23 cellular contexts compared by ENCODE assay signal in the genomic region with DNA sequence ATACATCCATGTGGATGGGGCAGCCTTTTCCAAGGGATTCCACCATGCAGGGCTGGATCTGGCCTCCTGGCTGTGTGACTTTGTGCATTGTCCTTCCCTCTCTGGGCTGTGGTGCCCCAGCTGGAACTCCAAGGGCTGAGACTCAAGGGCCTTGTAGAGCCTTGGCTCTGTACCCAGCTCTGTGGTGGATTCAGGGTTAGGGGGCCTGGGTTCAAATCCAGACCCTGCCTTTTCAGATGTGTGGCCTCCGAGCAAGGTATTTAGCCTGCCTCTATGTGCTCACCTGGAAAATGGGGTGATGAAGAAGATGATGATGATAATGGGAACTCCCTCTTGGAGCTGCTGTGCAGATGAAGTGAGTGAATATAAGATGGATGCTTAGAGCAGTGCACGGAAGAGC.
DNase-seq lines count a peak whose midpoint lies in the region; ATAC-seq, FAIRE-seq and TF ChIP-seq lines count a peak whose summit lies in the region.
"Had no signal": no experiment of that assay in that cellular context is flagged by ENCODE, and none has a peak within 500 bp of the region (broad histone marks: within the 10 kb centered on the region; RNA-seq: fewer than 3 reads in every experiment).

No MANE protein-coding gene starts in this region.

- TF ChIP-seq CTCF in HepG2 (CRISPR knock-in tag; IDR thresholded peaks at IDR 0.05) (no peak), upper lobe of right lung (IDR thresholded peaks at IDR 0.05) (no peak)

- H3K27me3 ChIP-seq in HepG2 (ENCODE audit: control insufficient read depth in 1 of 2, insufficient read depth in 2 of 2, low read length in 2 of 2) (no peaks in the 10 kb centered on the region), upper lobe of right lung (no peaks in the 10 kb centered on the region), H7 (ENCODE audit: control insufficient read depth, insufficient read depth, low read length) (no peaks in the 10 kb centered on the region)
- H3K27me3 ChIP-seq: BLaER1 treated with 17β-estradiol and CSF1 and Interleukin-3, amounts not matched to agents 10 nM and 100 nM; gastroesophageal sphincter; upper lobe of left lung had no signal

- H3K27ac ChIP-seq in HepG2 (ENCODE audit: extremely low read length, insufficient read depth, low read length) (no peak overlapping the region), upper lobe of right lung (no peak overlapping the region)
- H3K27ac ChIP-seq: BLaER1 treated with 17β-estradiol and CSF1 and Interleukin-3, amounts not matched to agents 10 nM and 100 nM; gastroesophageal sphincter; upper lobe of left lung had no signal

- TF ChIP-seq RAD21 in HepG2 (CRISPR knock-in tag; IDR thresholded peaks at IDR 0.05): no peak

- no peak overlapping the region for H2AFZ ChIP-seq in HepG2 (ENCODE audit: low read length)

- POLR2A ChIA-PET in HEK293T (lab: Yijun Ruan, JAX) (no interaction called here), HepG2 (lab: Yijun Ruan, JAX) (no interaction called here)

- WGBS in HepG2 (ENCODE audit: low lambda C conversion rate): 12% methylated on average over 2 of the region's 2 CpGs

- peaks cover 16% of the 10 kb centered on the region for H3K4me1 ChIP-seq in HepG2 (ENCODE audit: insufficient read depth, low read length)
- no peaks in the 10 kb centered on the region for H3K4me1 ChIP-seq in upper lobe of right lung
- H3K4me1 ChIP-seq: BLaER1 treated with 17β-estradiol and CSF1 and Interleukin-3, amounts not matched to agents 10 nM and 100 nM; gastroesophageal sphincter; upper lobe of left lung had no signal

- H3K36me3 ChIP-seq in HepG2 (replicated peaks in 1 of 2; ENCODE audit: control insufficient read depth in 1 of 2, insufficient read depth in 2 of 2, low read length in 2 of 2) (no peaks in the 10 kb centered on the region), upper lobe of right lung (no peaks in the 10 kb centered on the region), H7 (replicated peaks; ENCODE audit: control insufficient read depth, insufficient read depth, low read length) (no peaks in the 10 kb centered on the region)
- H3K36me3 ChIP-seq: BLaER1 treated with 17β-estradiol and CSF1 and Interleukin-3, amounts not matched to agents 10 nM and 100 nM; gastroesophageal sphincter; upper lobe of left lung had no signal

- peak; percentile 39 for DNase-seq in activated effector memory CD4-positive, alpha-beta T cell treated with anti-CD3 and anti-CD28 coated beads, Interleukin-2, amount 50 U/mL, for 16 hours
- DNase-seq in activated effector memory CD4-positive, alpha-beta T cell treated with Interleukin-2 at 50 U/mL for 16 hours: no peak
- peak; percentile 2 for DNase-seq in HEK293T (ENCODE audit: extremely low spot score)
- DNase-seq in HepG2 (ENCODE audit: low spot score): no peak
- DNase-seq in upper lobe of right lung: peak; percentile 13
- DNase-seq in H7: no peak
- DNase-seq: activated CD4-positive, alpha-beta memory T cell treated with anti-CD3 and anti-CD28 coated beads for 36 hours; Calu3; HFFc6; IMR-90; NCI-H2081 treated with DMSO at 0.1 percent for 48 hours; NCI-H82; T1000 had no signal

- no peak for TF ChIP-seq POLR2A in HepG2 (IDR thresholded peaks at IDR 0.05; ENCODE audit: insufficient read depth in 1 of 2, low read depth in 2 of 2, low read length in 2 of 2)

- BruUV-seq in HepG2 (replicated peaks; lab: Mats Ljungman, UMichigan): no TSS peak

- H3K4me2 ChIP-seq in HepG2 (ENCODE audit: low read depth, low read length): peak overlapping the region; percentile 65
- H3K4me2 ChIP-seq: BLaER1 treated with 17β-estradiol and CSF1 and Interleukin-3, amounts not matched to agents 10 nM and 100 nM had no signal

- TF ChIP-seq EP300 in HepG2 (IDR thresholded peaks at IDR 0.05; ENCODE audit: low read depth in 2 of 2, low read length in 2 of 2) (no peak), HepG2 (CRISPR knock-in tag; IDR thresholded peaks at IDR 0.05; ENCODE audit: borderline replicate concordance) (no peak)

- no peak for FAIRE-seq in HepG2 (lab: Jason Lieb, UNC)
- FAIRE-seq: endometrium, GM12892, GM19239, islet of Langerhans had no signal

- CTCF ChIA-PET in HEK293T (lab: Yijun Ruan, JAX): no interaction called here
- CTCF ChIA-PET in HepG2 (lab: Yijun Ruan, JAX; ENCODE audit: low intra/inter-chr PET ratio, low total read pairs): no interaction called here

- H3K9me3 ChIP-seq in HepG2 (ENCODE audit: low read length) (no peaks in the 10 kb centered on the region), upper lobe of right lung (no peaks in the 10 kb centered on the region)

- no peaks in the 10 kb centered on the region for H4K20me1 ChIP-seq in HepG2 (ENCODE audit: insufficient read depth, low read length)
- H4K20me1 ChIP-seq: BLaER1 treated with 17β-estradiol and CSF1 and Interleukin-3, amounts not matched to agents 10 nM and 100 nM had no signal

- intact Hi-C loops in HepG2 (cut with micrococcal nuclease; ENCODE audit: unreplicated experiment) (no loop called here), upper lobe of right lung (cut with DNase I) (no loop called here)

- ATAC-seq in HepG2: no peak
- ATAC-seq in upper lobe of right lung: no peak
- no peak for ATAC-seq in HG03045 (IDR thresholded peaks at IDR 0.05; ENCODE audit: unreplicated experiment)
- no peak for ATAC-seq in GM19395 (IDR thresholded peaks at IDR 0.05; ENCODE audit: unreplicated experiment)
- ATAC-seq: gastroesophageal sphincter had no signal

- H3K79me2 ChIP-seq in HepG2 (ENCODE audit: insufficient read depth, low read length): no peaks in the 10 kb centered on the region

- H3K9ac ChIP-seq in HepG2 (ENCODE audit: insufficient read depth, low read depth, low read length): no peak overlapping the region
- H3K9ac ChIP-seq: BLaER1 treated with 17β-estradiol and CSF1 and Interleukin-3, amounts not matched to agents 10 nM and 100 nM had no signal

- in situ Hi-C loops in HepG2 (cut with HindIII; ENCODE audit: extremely low pct_ligation_motif_present, low pct_unique_long_range_greater_than_20kb): no loop called here

- H3K4me3 ChIP-seq in HepG2 (replicated peaks in 1 of 3; ENCODE audit: insufficient read depth in 1 of 3, low read depth in 2 of 3, low read length in 3 of 3) (no peak overlapping the region), upper lobe of right lung (no peak overlapping the region), H7 (ENCODE audit: insufficient read depth, low read depth, low read length) (no peak overlapping the region)
- H3K4me3 ChIP-seq: BLaER1 treated with 17β-estradiol and CSF1 and Interleukin-3, amounts not matched to agents 10 nM and 100 nM; gastroesophageal sphincter; lung; upper lobe of left lung had no signal

TF ChIP-seq in HEK293T, 16 proteins besides CTCF, POLR2A, EP300 and RAD21:
- TF ChIP-seq BHLHE40 (IDR thresholded peaks at IDR 0.05; ENCODE audit: borderline replicate concordance) (no peak), ELF4 (IDR thresholded peaks at IDR 0.05) (no peak), ARNT (IDR thresholded peaks at IDR 0.05) (no peak), FOXM1 (IDR thresholded peaks at IDR 0.05; ENCODE audit: borderline replicate concordance) (no peak), SP1 (IDR thresholded peaks at IDR 0.05) (no peak), FOXK2 (IDR thresholded peaks at IDR 0.05) (no peak), ZNF384 (IDR thresholded peaks at IDR 0.05) (no peak), FOXA1 (IDR thresholded peaks at IDR 0.05) (no peak), CTBP1 (IDR thresholded peaks at IDR 0.05; ENCODE audit: borderline replicate concordance) (no peak), L3MBTL2 (conservative IDR thresholded peaks at IDR 0.05) (no peak), SUZ12 (IDR thresholded peaks at IDR 0.05) (no peak), HDGF (IDR thresholded peaks at IDR 0.05; ENCODE audit: borderline replicate concordance) (no peak), TARDBP (IDR thresholded peaks at IDR 0.05) (no peak), NFRKB (IDR thresholded peaks at IDR 0.05) (no peak), LEF1 (IDR thresholded peaks at IDR 0.05; ENCODE audit: borderline replicate concordance) (no peak)
- TF ChIP-seq, protein P1, sequence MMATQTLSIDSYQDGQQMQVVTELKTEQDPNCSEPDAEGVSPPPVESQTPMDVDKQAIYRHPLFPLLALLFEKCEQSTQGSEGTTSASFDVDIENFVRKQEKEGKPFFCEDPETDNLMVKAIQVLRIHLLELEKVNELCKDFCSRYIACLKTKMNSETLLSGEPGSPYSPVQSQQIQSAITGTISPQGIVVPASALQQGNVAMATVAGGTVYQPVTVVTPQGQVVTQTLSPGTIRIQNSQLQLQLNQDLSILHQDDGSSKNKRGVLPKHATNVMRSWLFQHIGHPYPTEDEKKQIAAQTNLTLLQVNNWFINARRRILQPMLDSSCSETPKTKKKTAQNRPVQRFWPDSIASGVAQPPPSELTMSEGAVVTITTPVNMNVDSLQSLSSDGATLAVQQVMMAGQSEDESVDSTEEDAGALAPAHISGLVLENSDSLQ (IDR thresholded peaks at IDR 0.05): no peak

TF ChIP-seq in HepG2, 621 proteins besides CTCF, POLR2A, EP300 and RAD21 (continues in another document):
- TF ChIP-seq CBX5 (CRISPR knock-in tag; IDR thresholded peaks at IDR 0.05; ENCODE audit: borderline replicate concordance) (no peak), ZSCAN22 (CRISPR knock-in tag; IDR thresholded peaks at IDR 0.05) (no peak), ZNF768 (CRISPR knock-in tag; IDR thresholded peaks at IDR 0.05) (peak; percentile 95), RCOR2 (CRISPR knock-in tag; IDR thresholded peaks at IDR 0.05) (no peak), ZNF431 (CRISPR knock-in tag; IDR thresholded peaks at IDR 0.05; ENCODE audit: borderline replicate concordance, low read depth) (no peak), ZNF331 (CRISPR knock-in tag; IDR thresholded peaks at IDR 0.05) (no peak), ZNF629 (CRISPR knock-in tag; conservative IDR thresholded peaks at IDR 0.05) (peak; percentile 92), CHD4 (IDR thresholded peaks at IDR 0.05; ENCODE audit: borderline replicate concordance, low read length) (peak; percentile 53; the same call in 1 of the 2 replicates), ZSCAN20 (CRISPR knock-in tag; IDR thresholded peaks at IDR 0.05; ENCODE audit: borderline replicate concordance) (no peak), PLRG1 (conservative IDR thresholded peaks at IDR 0.05) (no peak)
- TF ChIP-seq, protein P2, sequence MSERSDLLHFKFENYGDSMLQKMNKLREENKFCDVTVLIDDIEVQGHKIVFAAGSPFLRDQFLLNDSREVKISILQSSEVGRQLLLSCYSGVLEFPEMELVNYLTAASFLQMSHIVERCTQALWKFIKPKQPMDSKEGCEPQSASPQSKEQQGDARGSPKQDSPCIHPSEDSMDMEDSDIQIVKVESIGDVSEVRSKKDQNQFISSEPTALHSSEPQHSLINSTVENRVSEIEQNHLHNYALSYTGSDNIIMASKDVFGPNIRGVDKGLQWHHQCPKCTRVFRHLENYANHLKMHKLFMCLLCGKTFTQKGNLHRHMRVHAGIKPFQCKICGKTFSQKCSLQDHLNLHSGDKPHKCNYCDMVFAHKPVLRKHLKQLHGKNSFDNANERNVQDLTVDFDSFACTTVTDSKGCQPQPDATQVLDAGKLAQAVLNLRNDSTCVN (CRISPR knock-in tag; IDR thresholded peaks at IDR 0.05; ENCODE audit: borderline replicate concordance): no peak
- TF ChIP-seq, protein P3, sequence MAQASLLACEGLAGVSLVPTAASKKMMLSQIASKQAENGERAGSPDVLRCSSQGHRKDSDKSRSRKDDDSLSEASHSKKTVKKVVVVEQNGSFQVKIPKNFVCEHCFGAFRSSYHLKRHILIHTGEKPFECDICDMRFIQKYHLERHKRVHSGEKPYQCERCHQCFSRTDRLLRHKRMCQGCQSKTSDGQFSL (CRISPR knock-in tag; IDR thresholded peaks at IDR 0.05): no peak

Comparison
In these comparisons a context has a peak if more than half of its experiments do, and no peak if none do; other contexts are left out.
1. DNase-seq: peak in activated effector memory CD4-positive, alpha-beta T cell treated with anti-CD3 and anti-CD28 coated beads, Interleukin-2, amount 50 U/mL, for 16 hours (single experiment), HEK293T (single experiment) and upper lobe of right lung (single experiment); none in activated effector memory CD4-positive, alpha-beta T cell treated with Interleukin-2 at 50 U/mL for 16 hours (single experiment), HepG2 (single experiment) and H7 (single experiment).